In the genomic region with DNA sequence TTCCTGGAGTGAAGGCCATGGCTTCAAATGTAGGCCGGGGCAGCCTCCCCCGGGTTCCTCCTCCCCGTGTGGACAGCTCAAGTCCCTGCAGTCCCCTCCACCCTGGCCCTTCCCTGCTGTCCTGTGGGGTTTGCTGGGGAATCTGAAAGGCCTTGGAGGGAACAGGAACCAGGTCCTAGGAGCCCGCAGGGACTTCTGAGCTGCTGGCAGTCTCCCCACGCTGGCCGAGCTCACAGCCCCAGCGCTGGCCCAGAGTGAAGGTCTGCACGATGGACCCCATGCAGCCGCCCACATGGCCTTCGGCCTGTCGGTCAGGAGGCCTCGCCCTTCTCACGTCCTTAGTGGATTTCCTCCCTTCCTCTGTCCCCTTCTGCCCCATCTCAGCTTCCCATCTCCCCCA, we compare ENCODE assay signal across 16 cellular contexts. TPM values are rescaled to one million over a fixed set of nuclear protein-coding genes. Genes with fewer than 3 reads are reported as not detected.
A peak's percentile ranks its signal among the peaks of the same experiment; 100 is the strongest.
DNase-seq lines count a peak whose midpoint lies in the region; ATAC-seq and TF ChIP-seq lines count a peak whose summit lies in the region.
"Had no signal": no experiment of that assay in that cellular context is flagged by ENCODE, and none has a peak within 500 bp of the region (broad histone marks: within the 10 kb centered on the region; RNA-seq: fewer than 3 reads in every experiment).

No MANE protein-coding gene starts in this region.

- H3K4me1 ChIP-seq in esophagus muscularis mucosa (peaks cover 60 to 78% (median 73%) of the 10 kb centered on the region in 4 donors), tibial nerve (peaks cover 8 to 75% (median 48%) of the 10 kb centered on the region in 4 donors)

- H3K27me3 ChIP-seq in esophagus muscularis mucosa = no peaks in the 10 kb centered on the region
- no peaks in the 10 kb centered on the region for H3K27me3 ChIP-seq in tibial nerve
- H3K27me3 ChIP-seq: Peyer's patch had no signal

- H3K4me3 Mint-ChIP-seq in natural killer cell = peak overlapping the region; percentile 71
- H3K4me3 Mint-ChIP-seq: activated CD8-positive, alpha-beta T cell treated with anti-CD3 and anti-CD28 coated beads for 36 hours; CD14-positive monocyte; stimulated activated memory B cell treated with anti-CD40 and anti-IgM and Interleukin-4, amounts not matched to agents 10 μg/mL and 1 μg/mL and 100 μg/mL, for 72 hours had no signal

- WGBS in esophagus muscularis mucosa = 80% methylated on average over 10 of the region's 13 CpGs
- 39 to 54% methylated on average over 13 of the region's 13 CpGs for WGBS in tibial nerve, 2 donors

- no peaks in the 10 kb centered on the region for H3K36me3 Mint-ChIP-seq in natural killer cell
- H3K36me3 Mint-ChIP-seq: CD14-positive monocyte; stimulated activated memory B cell treated with anti-CD40 and anti-IgM and Interleukin-4, amounts not matched to agents 10 μg/mL and 1 μg/mL and 100 μg/mL, for 72 hours had no signal

- H3K4me3 ChIP-seq in esophagus muscularis mucosa (no peak overlapping the region), tibial nerve (no peak overlapping the region)
- H3K4me3 ChIP-seq: Peyer's patch had no signal

- peak; percentile 62 for DNase-seq in Right ventricle myocardium inferior (ENCODE audit: missing footprints)
- no peak for DNase-seq in Right ventricle myocardium superior
- no peak for DNase-seq in esophagus muscularis mucosa (ENCODE audit: extremely low spot score)
- no peak for DNase-seq in natural killer cell
- DNase-seq in tibial nerve (ENCODE audit: low spot score in 2 of 2) = no peak
- DNase-seq in T-helper 1 cell = no peak
- no peak for DNase-seq in mesenteric fat pad (ENCODE audit: low spot score)
- no peak for DNase-seq in NCI-H774 (lab: John Stamatoyannopoulos, UW)
- DNase-seq: activated CD8-positive, alpha-beta T cell treated with anti-CD3 and anti-CD28 coated beads for 36 hours; KBM-7; NCI-H1105; Peyer's patch; SW 1271 had no signal

- ATAC-seq in Right ventricle myocardium inferior (no peak), Right ventricle myocardium superior (ENCODE audit: poor library complexity) (no peak), natural killer cell (no peak)
- ATAC-seq: activated CD8-positive, alpha-beta T cell treated with anti-CD3 and anti-CD28 coated beads for 36 hours; stimulated activated memory B cell treated with anti-CD40 and anti-IgM and Interleukin-4, amounts not matched to agents 10 μg/mL and 1 μg/mL and 100 μg/mL, for 72 hours had no signal

- H3K36me3 ChIP-seq in esophagus muscularis mucosa (no peaks in the 10 kb centered on the region), tibial nerve (no peaks in the 10 kb centered on the region)
- H3K36me3 ChIP-seq: Peyer's patch had no signal

- TF ChIP-seq EP300 in esophagus muscularis mucosa (IDR thresholded peaks at IDR 0.05) (no peak), tibial nerve (IDR thresholded peaks at IDR 0.05) (no peak)

- H3K4me1 Mint-ChIP-seq in natural killer cell = peaks cover 47 to 63% of the 10 kb centered on the region in 2 donors

- intact Hi-C loops in Right ventricle myocardium inferior (cut with DNase I) = no loop called here
- intact Hi-C loops in Right ventricle myocardium superior (cut with DNase I) = no loop called here
- intact Hi-C loops in esophagus muscularis mucosa (cut with DNase I) = no loop called here
- intact Hi-C loops in natural killer cell (cut with micrococcal nuclease) = loop anchor here (5.0 kb wide), 1 partner anchor 34 kb away; no protein-coding TSS in a partner anchor

- TF ChIP-seq POLR2A in esophagus muscularis mucosa (IDR thresholded peaks at IDR 0.05; ENCODE audit: low read depth) = no peak
- TF ChIP-seq POLR2A in tibial nerve (IDR thresholded peaks at IDR 0.05) = no peak

- H3K27ac Mint-ChIP-seq in natural killer cell = peak overlapping the region; percentile 90 to 93
- H3K27ac Mint-ChIP-seq: activated CD8-positive, alpha-beta T cell treated with anti-CD3 and anti-CD28 coated beads for 36 hours; stimulated activated memory B cell treated with anti-CD40 and anti-IgM and Interleukin-4, amounts not matched to agents 10 μg/mL and 1 μg/mL and 100 μg/mL, for 72 hours had no signal

- TF ChIP-seq CTCF in esophagus muscularis mucosa (IDR thresholded peaks at IDR 0.05) (no peak), natural killer cell (IDR thresholded peaks at IDR 0.05) (no peak), tibial nerve (IDR thresholded peaks at IDR 0.05) (no peak)

- H3K9me3 ChIP-seq in esophagus muscularis mucosa (no peaks in the 10 kb centered on the region), tibial nerve (no peaks in the 10 kb centered on the region)
- H3K9me3 ChIP-seq: Peyer's patch had no signal

- H3K27ac ChIP-seq in esophagus muscularis mucosa (replicated peaks in 1 of 4) (peak overlapping the region in 3 of 4 donors; percentile 5 to 33 (median 18)), tibial nerve (peak overlapping the region; percentile 21 to 82 (median 53))
- H3K27ac ChIP-seq: 22Rv1, Peyer's patch had no signal

- no peaks in the 10 kb centered on the region for H3K27me3 Mint-ChIP-seq in natural killer cell (ENCODE audit: low read depth in 2 of 2)
- H3K27me3 Mint-ChIP-seq: activated CD8-positive, alpha-beta T cell treated with anti-CD3 and anti-CD28 coated beads for 36 hours had no signal

- H3K9me3 Mint-ChIP-seq in natural killer cell = no peaks in the 10 kb centered on the region
- H3K9me3 Mint-ChIP-seq: activated CD8-positive, alpha-beta T cell treated with anti-CD3 and anti-CD28 coated beads for 36 hours had no signal

RNA-seq across cellular contexts. Expression of a gene that starts 25.7 kb away (rescaled TPM):
- 18.7 TPM for total RNA-seq in Right ventricle myocardium inferior
- total RNA-seq in Right ventricle myocardium superior = 16.8 TPM
- total RNA-seq in esophagus muscularis mucosa = 10 to 100 TPM; 48.6 to 90.6 (median 58.8) TPM
- 100 to 1,000 TPM; 126 to 228 (median 192) TPM for total RNA-seq in natural killer cell
- total RNA-seq in tibial nerve = 10 to 100 TPM; 29.3 to 65.4 (median 41.5) TPM
- 89.5 TPM for total RNA-seq in mesenteric fat pad
